8 cellular contexts compared by ENCODE assay signal in the genomic region with DNA sequence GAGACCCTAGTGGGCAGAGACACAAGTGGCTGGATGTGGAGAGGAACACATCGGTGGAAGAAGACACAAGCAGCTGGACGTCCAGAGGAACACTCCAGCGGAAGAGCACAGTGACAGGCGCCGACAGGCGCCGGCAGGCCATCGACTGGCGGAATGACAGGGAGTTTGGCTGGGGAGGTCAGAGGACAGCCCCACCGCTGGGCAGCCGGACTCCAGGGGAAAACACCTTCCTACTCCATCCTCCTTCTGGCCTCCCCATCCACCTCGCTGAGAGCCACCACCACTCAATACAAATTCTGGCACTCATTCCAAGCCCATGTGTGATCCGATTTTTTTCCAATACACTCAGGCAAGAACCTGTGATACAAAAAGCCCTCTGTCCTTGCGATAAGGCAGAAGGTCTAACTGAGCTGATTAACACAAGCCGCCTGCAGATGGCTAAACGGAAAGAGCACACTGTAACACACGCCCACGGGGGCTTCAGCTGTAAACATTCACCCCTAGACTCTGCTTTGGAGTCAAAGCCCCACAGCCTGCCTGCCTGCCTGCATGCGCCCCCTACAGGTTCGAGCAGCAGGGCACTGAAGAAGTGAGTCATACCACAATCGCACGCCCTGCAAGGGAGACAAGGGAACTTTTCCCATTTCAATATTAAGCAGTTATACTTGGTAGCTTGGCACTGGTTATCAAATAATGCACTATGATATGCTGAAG. TPM values are rescaled to one million over a fixed set of nuclear protein-coding genes. Genes with fewer than 3 reads are reported as not detected.
A peak's percentile ranks its signal among the peaks of the same experiment; 100 is the strongest.
DNase-seq lines count a peak whose midpoint lies in the region; ATAC-seq and TF ChIP-seq lines count a peak whose summit lies in the region.

No MANE protein-coding gene starts in this region.

- no peak overlapping the region for H3K27ac ChIP-seq in upper lobe of right lung

- H3K4me1 ChIP-seq in upper lobe of right lung = no peaks in the 10 kb centered on the region

- peaks cover 2% of the 10 kb centered on the region for H3K9me3 Mint-ChIP-seq in glutamatergic neuron (ENCODE audit: unreplicated experiment)

- H3K4me3 Mint-ChIP-seq in glutamatergic neuron (ENCODE audit: unreplicated experiment) = no peak overlapping the region

- no peak overlapping the region for H3K4me3 ChIP-seq in upper lobe of right lung

- DNase-seq in stimulated activated CD4-positive, alpha-beta T cell treated with anti-CD3 and anti-CD28 coated beads, Interleukin-15, amount 100 ng/mL, for 24 hours = peak; percentile 1
- DNase-seq in stimulated activated CD4-positive, alpha-beta T cell treated with anti-CD3 and anti-CD28 coated beads, Interleukin-4, amount 100 ng/mL, for 24 hours = no peak
- DNase-seq in OCI-M2 (lab: John Stamatoyannopoulos, UW; ENCODE audit: unreplicated experiment) (peak; percentile 36), glutamatergic neuron (peak; percentile 74), upper lobe of right lung (no peak), NCI-H345 treated with DMSO at 0.1 percent for 48 hours (lab: John Stamatoyannopoulos, UW; ENCODE audit: unreplicated experiment) (no peak), DMS114 treated with DMSO at 0.1 percent for 48 hours (lab: John Stamatoyannopoulos, UW; ENCODE audit: unreplicated experiment) (no peak), SIG-M5 (lab: John Stamatoyannopoulos, UW) (no peak)

- H3K27me3 ChIP-seq in upper lobe of right lung = no peaks in the 10 kb centered on the region

- no peaks in the 10 kb centered on the region for H3K36me3 ChIP-seq in upper lobe of right lung

- H3K27ac Mint-ChIP-seq in glutamatergic neuron (ENCODE audit: unreplicated experiment) = peak overlapping the region; percentile 60

- intact Hi-C loops in upper lobe of right lung (cut with DNase I) = no loop called here

- H3K4me1 Mint-ChIP-seq in glutamatergic neuron (ENCODE audit: low read depth, unreplicated experiment) = peaks cover 8% of the 10 kb centered on the region

- no peaks in the 10 kb centered on the region for H3K27me3 Mint-ChIP-seq in glutamatergic neuron (ENCODE audit: unreplicated experiment)

- H3K9me3 ChIP-seq in upper lobe of right lung = no peaks in the 10 kb centered on the region

- TF ChIP-seq CTCF in glutamatergic neuron (IDR thresholded peaks at IDR 0.05; ENCODE audit: partially characterized antibody, unreplicated experiment) = peak; percentile 76
- peak; percentile 10 for TF ChIP-seq CTCF in upper lobe of right lung (IDR thresholded peaks at IDR 0.05)

- peak; percentile 25 for ATAC-seq in upper lobe of right lung

- H3K36me3 Mint-ChIP-seq in glutamatergic neuron (ENCODE audit: unreplicated experiment) = no peaks in the 10 kb centered on the region

RNA-seq across cellular contexts. Expression of gene LRP1B, which starts 50.2 kb away (rescaled TPM):
- total RNA-seq in glutamatergic neuron (ENCODE audit: unreplicated experiment) = 28.7 TPM
- 0.12 TPM for total RNA-seq in upper lobe of right lung

Comparison
In these comparisons a context has a peak if more than half of its experiments do, and no peak if none do; other contexts are left out.
1. DNase-seq: peak in stimulated activated CD4-positive, alpha-beta T cell treated with anti-CD3 and anti-CD28 coated beads, Interleukin-15, amount 100 ng/mL, for 24 hours (single experiment), OCI-M2 (single experiment) and glutamatergic neuron (single experiment); none in stimulated activated CD4-positive, alpha-beta T cell treated with anti-CD3 and anti-CD28 coated beads, Interleukin-4, amount 100 ng/mL, for 24 hours (single experiment), upper lobe of right lung (single experiment), NCI-H345 treated with DMSO at 0.1 percent for 48 hours (single experiment), DMS114 treated with DMSO at 0.1 percent for 48 hours (single experiment) and SIG-M5 (single experiment).
2. RNA of gene LRP1B, which starts 50.2 kb away (total RNA-seq): 28.7 TPM in glutamatergic neuron (single experiment); 0.12 TPM in upper lobe of right lung (single experiment); every median in the first group is over 10 times any median in the second.